In genomic region chr16:53099318-53100130, GRCh38 we compare ENCODE assay signal across 8 cellular contexts. TPM values are rescaled to one million over a fixed set of nuclear protein-coding genes. Genes with fewer than 3 reads are reported as not detected.
DNase-seq lines count a peak whose midpoint lies in the region; ATAC-seq and TF ChIP-seq lines count a peak whose summit lies in the region.

No MANE protein-coding gene starts in this region.

- TF ChIP-seq CTCF in WERI-Rb-1 (IDR thresholded peaks at IDR 0.05; ENCODE audit: low read depth, low read length) (no peak), smooth muscle cell (IDR thresholded peaks at IDR 0.05; ENCODE audit: borderline replicate concordance, insufficient read depth, poor library complexity, severe bottlenecking) (no peak)

- peak overlapping the region; percentile 79 for H3K4me2 ChIP-seq in smooth muscle cell

- H4K20me1 ChIP-seq in smooth muscle cell (ENCODE audit: low read depth) = no peaks in the 10 kb centered on the region

- DNase-seq in SIG-M5 treated with dmso at 0.1 percent for 504 hours (lab: John Stamatoyannopoulos, UW; ENCODE audit: unreplicated experiment) (peak; percentile 57), SIG-M5 (lab: John Stamatoyannopoulos, UW) (no peak), NCI-H2107 treated with DMSO at 0.1 percent for 48 hours (lab: John Stamatoyannopoulos, UW; ENCODE audit: unreplicated experiment) (peak; percentile 98), WERI-Rb-1 (peak; percentile 91), iris pigment epithelial cell (ENCODE audit: low read depth) (peak; percentile 93), smooth muscle cell (lab: John Stamatoyannopoulos, UW; ENCODE audit: unreplicated experiment) (peak; percentile 68)
- DNase-seq in central memory CD4-positive, alpha-beta T cell = peak; percentile 52

- H3K27ac ChIP-seq in WERI-Rb-1 (peak overlapping the region; percentile 86), smooth muscle cell (ENCODE audit: low read depth) (peak overlapping the region; percentile 99)

- H3K9me3 ChIP-seq in WERI-Rb-1 (ENCODE audit: severe bottlenecking) (no peaks in the 10 kb centered on the region), smooth muscle cell (replicated peaks; ENCODE audit: low read depth) (no peaks in the 10 kb centered on the region)

- ATAC-seq in HG03060 (IDR thresholded peaks at IDR 0.05; ENCODE audit: low read depth, unreplicated experiment) = peak; percentile 33

- H2AFZ ChIP-seq in smooth muscle cell (ENCODE audit: low read depth) = no peak overlapping the region

- H3K4me1 ChIP-seq in smooth muscle cell (ENCODE audit: low read depth) = peaks cover 14% of the 10 kb centered on the region

- H3K27me3 ChIP-seq in WERI-Rb-1 (ENCODE audit: insufficient read depth, low read depth, severe bottlenecking) (no peaks in the 10 kb centered on the region), smooth muscle cell (ENCODE audit: low read depth) (no peaks in the 10 kb centered on the region)

- peak overlapping the region; percentile 84 for H3K9ac ChIP-seq in smooth muscle cell (ENCODE audit: low read depth)

- no peaks in the 10 kb centered on the region for H3K36me3 ChIP-seq in WERI-Rb-1
- H3K36me3 ChIP-seq in smooth muscle cell (ENCODE audit: low read depth) = no peaks in the 10 kb centered on the region

- peaks cover 67% of the 10 kb centered on the region for H3K79me2 ChIP-seq in smooth muscle cell (ENCODE audit: low read depth)

- H3F3A ChIP-seq in smooth muscle cell (ENCODE audit: low read depth) = peaks cover 20% of the 10 kb centered on the region

- H3K4me3 ChIP-seq in WERI-Rb-1 (ENCODE audit: low read depth, low read length) (peak overlapping the region; percentile 37), smooth muscle cell (peak overlapping the region; percentile 33)

- WGBS in smooth muscle cell (ENCODE audit: low lambda C conversion rate) = 6% methylated on average over 26 of the region's 26 CpGs

RNA-seq across cellular contexts. Expression of gene CHD9, which starts 44.7 kb away (rescaled TPM):
- total RNA-seq in smooth muscle cell = 101 and 117 TPM in 2 replicates
- polyA plus RNA-seq in smooth muscle cell = 43.7 and 50.6 TPM in 2 replicates

RNA-seq across cellular contexts. Expression of gene CHD9NB, which starts 46.8 kb away (rescaled TPM):
- total RNA-seq in smooth muscle cell = not detected in 2 replicates
- polyA plus RNA-seq in smooth muscle cell = not detected in 2 replicates
